ENCODE assay signal across 1 cellular context in the genomic region with DNA sequence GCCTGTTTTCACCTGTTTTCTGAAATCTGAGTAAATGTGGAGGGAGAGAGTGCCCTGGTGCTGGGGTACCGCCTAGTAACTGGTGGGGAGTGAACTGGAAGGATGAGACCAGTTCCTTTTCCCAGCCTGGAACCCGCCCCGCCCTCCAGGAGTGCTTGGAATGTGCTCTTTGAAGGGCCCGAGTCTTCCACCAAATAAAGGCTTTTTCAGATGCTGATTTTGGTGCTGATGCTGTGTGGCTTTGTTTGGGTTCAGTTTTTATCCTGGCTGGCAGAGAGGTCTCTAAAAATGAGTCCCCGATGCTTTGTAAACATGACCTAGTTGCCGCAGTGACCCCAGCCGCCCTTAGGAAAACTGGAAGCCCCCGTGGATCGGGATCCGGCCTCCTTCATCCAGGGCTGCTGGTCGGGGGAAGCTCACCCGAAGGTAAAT.
TF ChIP-seq lines count a peak whose summit lies in the region.

No MANE protein-coding gene starts in this region.

TF ChIP-seq in H1, 55 proteins besides CTCF, POLR2A, EP300 and RAD21:
- TF ChIP-seq BRCA1 (IDR thresholded peaks at IDR 0.05; ENCODE audit: low read depth, low read length) (no peak), POLR2AphosphoS5 (IDR thresholded peaks at IDR 0.05; ENCODE audit: low read depth, low read length) (peak; percentile 57; the same call in 1 of the 2 replicates), POU5F1 (IDR thresholded peaks at IDR 0.05; ENCODE audit: low read depth, low read length) (0 out of 2 replicates have a peak, but pooled peaks have one; percentile 7), TAF1 (IDR thresholded peaks at IDR 0.05; ENCODE audit: low read depth, low read length) (peak; percentile 21; the same call in 1 of the 2 replicates), PHF8 (conservative IDR thresholded peaks at IDR 0.05; ENCODE audit: low read depth, low read length) (no peak), SAP30 (IDR thresholded peaks at IDR 0.05; ENCODE audit: insufficient read depth, insufficient replicate concordance, low read length) (no peak), HDAC6 (IDR thresholded peaks at IDR 0.05; ENCODE audit: low read depth, low read length) (no peak), RXRA (IDR thresholded peaks at IDR 0.05; ENCODE audit: insufficient read depth, low read depth, low read length) (peak; percentile 96), CTBP2 (IDR thresholded peaks at IDR 0.05; ENCODE audit: borderline replicate concordance, insufficient read depth, insufficient read length, low read length) (no peak), RFX5 (IDR thresholded peaks at IDR 0.05; ENCODE audit: borderline replicate concordance, low read depth, low read length) (no peak), CREB1 (IDR thresholded peaks at IDR 0.05) (no peak), CBX8 (IDR thresholded peaks at IDR 0.05; ENCODE audit: borderline replicate concordance, low read depth, low read length) (no peak), EZH2 (IDR thresholded peaks at IDR 0.05; ENCODE audit: low read depth, low read length, severe bottlenecking) (no peak), TCF12 (IDR thresholded peaks at IDR 0.05; ENCODE audit: low read depth, low read length) (peak; percentile 90), SRF (IDR thresholded peaks at IDR 0.05; ENCODE audit: low read depth, low read length) (peak; percentile 11; the same call in 1 of the 2 replicates), TBP (IDR thresholded peaks at IDR 0.05; ENCODE audit: low read depth, low read length) (no peak; the same call in 1 of the 2 replicates), SP4 (IDR thresholded peaks at IDR 0.05; ENCODE audit: low read length) (no peak), MAFK (IDR thresholded peaks at IDR 0.05; ENCODE audit: low read depth, low read length) (no peak), KDM4A (IDR thresholded peaks at IDR 0.05; ENCODE audit: low read depth, low read length, severe bottlenecking) (no peak), CHD1 (IDR thresholded peaks at IDR 0.05; ENCODE audit: low read depth, low read length) (no peak), EGR1 (IDR thresholded peaks at IDR 0.05; ENCODE audit: borderline replicate concordance, low read depth, low read length) (0 out of 2 replicates have a peak, but pooled peaks have one; percentile 20), JUN (IDR thresholded peaks at IDR 0.05; ENCODE audit: low read depth, low read length) (no peak), NANOG (IDR thresholded peaks at IDR 0.05; ENCODE audit: insufficient read depth, low read depth, low read length, poor library complexity, severe bottlenecking) (peak; percentile 27), TEAD4 (IDR thresholded peaks at IDR 0.05; ENCODE audit: low read depth, low read length) (peak; percentile 95), TAF7 (optimal IDR thresholded peaks at IDR 0.05; ENCODE audit: borderline replicate concordance, low read depth, low read length) (no peak), YY1 (IDR thresholded peaks at IDR 0.05; ENCODE audit: low read depth, low read length) (0 out of 2 replicates have a peak, but pooled peaks have one; percentile 47), HDAC2 (IDR thresholded peaks at IDR 0.05; ENCODE audit: borderline replicate concordance in 1 of 2, low read depth in 2 of 2, low read length in 2 of 2) (0 out of 4 replicates have a peak, but pooled peaks of 1 of the 2 experiments have one; percentile 30), CEBPB (IDR thresholded peaks at IDR 0.05; ENCODE audit: low read depth, low read length) (no peak), SIX5 (IDR thresholded peaks at IDR 0.05; ENCODE audit: low read depth, low read length) (no peak), JUND (IDR thresholded peaks at IDR 0.05; ENCODE audit: low read length) (peak; percentile 28; the same call in 1 of the 2 replicates), BCL11A (IDR thresholded peaks at IDR 0.05; ENCODE audit: low read depth in 2 of 2, low read length in 2 of 2) (peak in 1 of 2 experiments; percentile 21), SP1 (IDR thresholded peaks at IDR 0.05; ENCODE audit: low read depth, low read length) (peak; percentile 55; the same call in 1 of the 2 replicates), SIN3A (conservative IDR thresholded peaks at IDR 0.05 in 1 of 2, IDR thresholded peaks at IDR 0.05 in 1 of 2; ENCODE audit: low read depth in 1 of 2, low read length in 2 of 2) (peak in 1 of 2 experiments; percentile 38; a peak in 1 of 4 replicates)
- TF ChIP-seq, protein P1, sequence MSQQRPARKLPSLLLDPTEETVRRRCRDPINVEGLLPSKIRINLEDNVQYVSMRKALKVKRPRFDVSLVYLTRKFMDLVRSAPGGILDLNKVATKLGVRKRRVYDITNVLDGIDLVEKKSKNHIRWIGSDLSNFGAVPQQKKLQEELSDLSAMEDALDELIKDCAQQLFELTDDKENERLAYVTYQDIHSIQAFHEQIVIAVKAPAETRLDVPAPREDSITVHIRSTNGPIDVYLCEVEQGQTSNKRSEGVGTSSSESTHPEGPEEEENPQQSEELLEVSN (IDR thresholded peaks at IDR 0.05), result no peak; the same call in 1 of the 2 replicates
- TF ChIP-seq, protein P2, sequence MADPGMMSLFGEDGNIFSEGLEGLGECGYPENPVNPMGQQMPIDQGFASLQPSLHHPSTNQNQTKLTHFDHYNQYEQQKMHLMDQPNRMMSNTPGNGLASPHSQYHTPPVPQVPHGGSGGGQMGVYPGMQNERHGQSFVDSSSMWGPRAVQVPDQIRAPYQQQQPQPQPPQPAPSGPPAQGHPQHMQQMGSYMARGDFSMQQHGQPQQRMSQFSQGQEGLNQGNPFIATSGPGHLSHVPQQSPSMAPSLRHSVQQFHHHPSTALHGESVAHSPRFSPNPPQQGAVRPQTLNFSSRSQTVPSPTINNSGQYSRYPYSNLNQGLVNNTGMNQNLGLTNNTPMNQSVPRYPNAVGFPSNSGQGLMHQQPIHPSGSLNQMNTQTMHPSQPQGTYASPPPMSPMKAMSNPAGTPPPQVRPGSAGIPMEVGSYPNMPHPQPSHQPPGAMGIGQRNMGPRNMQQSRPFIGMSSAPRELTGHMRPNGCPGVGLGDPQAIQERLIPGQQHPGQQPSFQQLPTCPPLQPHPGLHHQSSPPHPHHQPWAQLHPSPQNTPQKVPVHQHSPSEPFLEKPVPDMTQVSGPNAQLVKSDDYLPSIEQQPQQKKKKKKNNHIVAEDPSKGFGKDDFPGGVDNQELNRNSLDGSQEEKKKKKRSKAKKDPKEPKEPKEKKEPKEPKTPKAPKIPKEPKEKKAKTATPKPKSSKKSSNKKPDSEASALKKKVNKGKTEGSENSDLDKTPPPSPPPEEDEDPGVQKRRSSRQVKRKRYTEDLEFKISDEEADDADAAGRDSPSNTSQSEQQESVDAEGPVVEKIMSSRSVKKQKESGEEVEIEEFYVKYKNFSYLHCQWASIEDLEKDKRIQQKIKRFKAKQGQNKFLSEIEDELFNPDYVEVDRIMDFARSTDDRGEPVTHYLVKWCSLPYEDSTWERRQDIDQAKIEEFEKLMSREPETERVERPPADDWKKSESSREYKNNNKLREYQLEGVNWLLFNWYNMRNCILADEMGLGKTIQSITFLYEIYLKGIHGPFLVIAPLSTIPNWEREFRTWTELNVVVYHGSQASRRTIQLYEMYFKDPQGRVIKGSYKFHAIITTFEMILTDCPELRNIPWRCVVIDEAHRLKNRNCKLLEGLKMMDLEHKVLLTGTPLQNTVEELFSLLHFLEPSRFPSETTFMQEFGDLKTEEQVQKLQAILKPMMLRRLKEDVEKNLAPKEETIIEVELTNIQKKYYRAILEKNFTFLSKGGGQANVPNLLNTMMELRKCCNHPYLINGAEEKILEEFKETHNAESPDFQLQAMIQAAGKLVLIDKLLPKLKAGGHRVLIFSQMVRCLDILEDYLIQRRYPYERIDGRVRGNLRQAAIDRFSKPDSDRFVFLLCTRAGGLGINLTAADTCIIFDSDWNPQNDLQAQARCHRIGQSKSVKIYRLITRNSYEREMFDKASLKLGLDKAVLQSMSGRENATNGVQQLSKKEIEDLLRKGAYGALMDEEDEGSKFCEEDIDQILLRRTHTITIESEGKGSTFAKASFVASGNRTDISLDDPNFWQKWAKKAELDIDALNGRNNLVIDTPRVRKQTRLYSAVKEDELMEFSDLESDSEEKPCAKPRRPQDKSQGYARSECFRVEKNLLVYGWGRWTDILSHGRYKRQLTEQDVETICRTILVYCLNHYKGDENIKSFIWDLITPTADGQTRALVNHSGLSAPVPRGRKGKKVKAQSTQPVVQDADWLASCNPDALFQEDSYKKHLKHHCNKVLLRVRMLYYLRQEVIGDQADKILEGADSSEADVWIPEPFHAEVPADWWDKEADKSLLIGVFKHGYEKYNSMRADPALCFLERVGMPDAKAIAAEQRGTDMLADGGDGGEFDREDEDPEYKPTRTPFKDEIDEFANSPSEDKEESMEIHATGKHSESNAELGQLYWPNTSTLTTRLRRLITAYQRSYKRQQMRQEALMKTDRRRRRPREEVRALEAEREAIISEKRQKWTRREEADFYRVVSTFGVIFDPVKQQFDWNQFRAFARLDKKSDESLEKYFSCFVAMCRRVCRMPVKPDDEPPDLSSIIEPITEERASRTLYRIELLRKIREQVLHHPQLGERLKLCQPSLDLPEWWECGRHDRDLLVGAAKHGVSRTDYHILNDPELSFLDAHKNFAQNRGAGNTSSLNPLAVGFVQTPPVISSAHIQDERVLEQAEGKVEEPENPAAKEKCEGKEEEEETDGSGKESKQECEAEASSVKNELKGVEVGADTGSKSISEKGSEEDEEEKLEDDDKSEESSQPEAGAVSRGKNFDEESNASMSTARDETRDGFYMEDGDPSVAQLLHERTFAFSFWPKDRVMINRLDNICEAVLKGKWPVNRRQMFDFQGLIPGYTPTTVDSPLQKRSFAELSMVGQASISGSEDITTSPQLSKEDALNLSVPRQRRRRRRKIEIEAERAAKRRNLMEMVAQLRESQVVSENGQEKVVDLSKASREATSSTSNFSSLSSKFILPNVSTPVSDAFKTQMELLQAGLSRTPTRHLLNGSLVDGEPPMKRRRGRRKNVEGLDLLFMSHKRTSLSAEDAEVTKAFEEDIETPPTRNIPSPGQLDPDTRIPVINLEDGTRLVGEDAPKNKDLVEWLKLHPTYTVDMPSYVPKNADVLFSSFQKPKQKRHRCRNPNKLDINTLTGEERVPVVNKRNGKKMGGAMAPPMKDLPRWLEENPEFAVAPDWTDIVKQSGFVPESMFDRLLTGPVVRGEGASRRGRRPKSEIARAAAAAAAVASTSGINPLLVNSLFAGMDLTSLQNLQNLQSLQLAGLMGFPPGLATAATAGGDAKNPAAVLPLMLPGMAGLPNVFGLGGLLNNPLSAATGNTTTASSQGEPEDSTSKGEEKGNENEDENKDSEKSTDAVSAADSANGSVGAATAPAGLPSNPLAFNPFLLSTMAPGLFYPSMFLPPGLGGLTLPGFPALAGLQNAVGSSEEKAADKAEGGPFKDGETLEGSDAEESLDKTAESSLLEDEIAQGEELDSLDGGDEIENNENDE (IDR thresholded peaks at IDR 0.05; ENCODE audit: insufficient replicate concordance, low read length), result peak; percentile 66
- TF ChIP-seq, protein P3, sequence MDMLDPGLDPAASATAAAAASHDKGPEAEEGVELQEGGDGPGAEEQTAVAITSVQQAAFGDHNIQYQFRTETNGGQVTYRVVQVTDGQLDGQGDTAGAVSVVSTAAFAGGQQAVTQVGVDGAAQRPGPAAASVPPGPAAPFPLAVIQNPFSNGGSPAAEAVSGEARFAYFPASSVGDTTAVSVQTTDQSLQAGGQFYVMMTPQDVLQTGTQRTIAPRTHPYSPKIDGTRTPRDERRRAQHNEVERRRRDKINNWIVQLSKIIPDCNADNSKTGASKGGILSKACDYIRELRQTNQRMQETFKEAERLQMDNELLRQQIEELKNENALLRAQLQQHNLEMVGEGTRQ (IDR thresholded peaks at IDR 0.05; ENCODE audit: low read length), result no peak
